Comparison of ENCODE assay signal across 16 cellular contexts in genomic region chr4:98694076-98694475, GRCh38. TPM values are rescaled to one million over a fixed set of nuclear protein-coding genes. Genes with fewer than 3 reads are reported as not detected.
DNase-seq lines count a peak whose midpoint lies in the region; ATAC-seq and TF ChIP-seq lines count a peak whose summit lies in the region.
"Had no signal": no experiment of that assay in that cellular context is flagged by ENCODE, and none has a peak within 500 bp of the region (broad histone marks: within the 10 kb centered on the region; RNA-seq: fewer than 3 reads in every experiment).

No MANE protein-coding gene starts in this region.

- in situ Hi-C loops in GM13977 (cut with MboI; ENCODE audit: low pct_unique_long_range_greater_than_20kb, low sequenced_read_pairs, unreplicated experiment): no loop called here

- no peaks in the 10 kb centered on the region for H3K9me3 ChIP-seq in esophagus (ENCODE audit: control insufficient read depth in 2 of 2, insufficient read depth in 1 of 2, low read depth in 1 of 2, low read length in 1 of 2)
- H3K9me3 ChIP-seq in suprapubic skin: no peaks in the 10 kb centered on the region
- H3K9me3 ChIP-seq: BE2C, Caco-2 had no signal

- no peaks in the 10 kb centered on the region for H3F3A ChIP-seq in GM23338 (replicated peaks; ENCODE audit: low read depth)

- H3K27ac ChIP-seq in GM23338 (ENCODE audit: low read depth) (no peak overlapping the region), esophagus (ENCODE audit: low read depth in 2 of 2, low read length in 1 of 2) (peak overlapping the region; percentile 61 to 85), suprapubic skin (peak overlapping the region; percentile 40)

- H3K79me2 ChIP-seq in GM23338 (replicated peaks; ENCODE audit: insufficient read depth): no peaks in the 10 kb centered on the region

- DNase-seq in GM23338 (ENCODE audit: low spot score) (no peak), WTC11 (ENCODE audit: low spot score) (no peak), suprapubic skin (ENCODE audit: low spot score in 2 of 2) (no peak), NCI-H1092 (lab: John Stamatoyannopoulos, UW) (no peak), GM19240 (ENCODE audit: insufficient read length, low spot score) (no peak), GM13977 (ENCODE audit: low spot score) (no peak)
- DNase-seq: ACHN; BE2C; C1 segment of cervical spinal cord; Caco-2; CD4-positive, alpha-beta T cell; GOT3; H9 had no signal

- no peaks in the 10 kb centered on the region for H3K36me3 ChIP-seq in GM23338 (ENCODE audit: insufficient read depth)
- no peaks in the 10 kb centered on the region for H3K36me3 ChIP-seq in esophagus (ENCODE audit: control insufficient read depth in 2 of 2, insufficient read depth in 2 of 2, low read length in 1 of 2)
- no peaks in the 10 kb centered on the region for H3K36me3 ChIP-seq in suprapubic skin
- H3K36me3 ChIP-seq: BE2C had no signal

- no peaks in the 10 kb centered on the region for H3K27me3 ChIP-seq in GM23338 (ENCODE audit: insufficient read depth)
- no peaks in the 10 kb centered on the region for H3K27me3 ChIP-seq in esophagus (ENCODE audit: control insufficient read depth in 1 of 2, insufficient read depth in 2 of 2, low read length in 2 of 2)
- no peaks in the 10 kb centered on the region for H3K27me3 ChIP-seq in suprapubic skin
- H3K27me3 ChIP-seq: BE2C had no signal

- H3K27me3 Mint-ChIP-seq in GM23338 (ENCODE audit: insufficient read depth, low read depth, poor library complexity): peaks cover 2% of the 10 kb centered on the region
- no peaks in the 10 kb centered on the region for H3K27me3 Mint-ChIP-seq in WTC11 (ENCODE audit: low read depth)
- H3K27me3 Mint-ChIP-seq: CD4-positive, alpha-beta T cell had no signal

- H2AFZ ChIP-seq in GM23338: 0 out of 2 replicates have a peak overlapping the region, but pooled peaks have one; percentile 81

- TF ChIP-seq CTCF in GM23338 (conservative IDR thresholded peaks at IDR 0.05; ENCODE audit: low read depth in 2 of 2) (no peak), WTC11 (IDR thresholded peaks at IDR 0.05) (no peak), suprapubic skin (IDR thresholded peaks at IDR 0.05) (no peak), GM13977 (IDR thresholded peaks at IDR 0.05; ENCODE audit: extremely low read depth, insufficient read depth, missing control alignments) (no peak)

- H3K4me3 ChIP-seq in GM23338: no peak overlapping the region
- H3K4me3 ChIP-seq in esophagus (ENCODE audit: low read depth in 1 of 2, low read length in 2 of 2): no peak overlapping the region
- no peak overlapping the region for H3K4me3 ChIP-seq in suprapubic skin

- POLR2A ChIA-PET in WTC11 (lab: Charles Lee): no interaction called here

- no peaks in the 10 kb centered on the region for H3K4me1 ChIP-seq in GM23338 (ENCODE audit: insufficient read depth)
- H3K4me1 ChIP-seq in esophagus (ENCODE audit: control insufficient read depth in 2 of 2, insufficient read depth in 2 of 2, low read length in 1 of 2): no peaks in the 10 kb centered on the region
- H3K4me1 ChIP-seq in suprapubic skin: no peaks in the 10 kb centered on the region
- H3K4me1 ChIP-seq: BE2C, Caco-2 had no signal

- no peak for ATAC-seq in GM23338
- peak; percentile 51 for ATAC-seq in WTC11
- ATAC-seq: HepG2 had no signal

- H3K4me1 Mint-ChIP-seq in GM23338: no peaks in the 10 kb centered on the region
- H3K4me1 Mint-ChIP-seq in WTC11: peaks cover 4% of the 10 kb centered on the region; the same call in 1 of the 2 replicates

- H3K36me3 Mint-ChIP-seq in GM23338 (ENCODE audit: low read depth): no peaks in the 10 kb centered on the region; the same call in 2 of the 3 replicates
- H3K36me3 Mint-ChIP-seq in WTC11: peaks cover 9% of the 10 kb centered on the region

- H3K4me2 ChIP-seq in GM23338: no peak overlapping the region

- H3K9me3 Mint-ChIP-seq in GM23338 (peaks cover 8% of the 10 kb centered on the region), WTC11 (peaks cover 35% of the 10 kb centered on the region)

- H3K27ac Mint-ChIP-seq in GM23338 (no peak overlapping the region), WTC11 (no peak overlapping the region)
- H3K27ac Mint-ChIP-seq: CD4-positive, alpha-beta T cell; H9; IgD-negative memory B cell had no signal

- no peak for TF ChIP-seq EP300 in suprapubic skin (IDR thresholded peaks at IDR 0.05)

- no peak for TF ChIP-seq POLR2A in suprapubic skin (IDR thresholded peaks at IDR 0.05)

- H3K9me2 ChIP-seq in GM23338 (ENCODE audit: insufficient read depth): peaks cover 21% of the 10 kb centered on the region

- no peaks in the 10 kb centered on the region for H4K20me1 ChIP-seq in GM23338 (replicated peaks; ENCODE audit: insufficient read depth)

- CTCF ChIA-PET in WTC11 (lab: Charles Lee): no interaction called here

- no peak overlapping the region for H3K4me3 Mint-ChIP-seq in GM23338
- H3K4me3 Mint-ChIP-seq in WTC11: no peak overlapping the region
- H3K4me3 Mint-ChIP-seq: CD4-positive, alpha-beta T cell; H9; IgD-negative memory B cell had no signal

- WGBS in esophagus, 2 donors: 58 to 68% methylated on average over 10 of the region's 10 CpGs
- WGBS in suprapubic skin: 56% methylated on average over 10 of the region's 10 CpGs

TF ChIP-seq in GM23338, 12 proteins besides CTCF, POLR2A, EP300 and RAD21 (continues in another document):
- no peak for TF ChIP-seq CREB1 (CRISPR knock-in tag; IDR thresholded peaks at IDR 0.05; ENCODE audit: low read depth)

TF ChIP-seq in WTC11, 78 proteins besides CTCF, POLR2A, EP300 and RAD21:
- TF ChIP-seq RELA (CRISPR knock-in tag; IDR thresholded peaks at IDR 0.05; ENCODE audit: borderline replicate concordance): no peak
- TF ChIP-seq, protein P1, sequence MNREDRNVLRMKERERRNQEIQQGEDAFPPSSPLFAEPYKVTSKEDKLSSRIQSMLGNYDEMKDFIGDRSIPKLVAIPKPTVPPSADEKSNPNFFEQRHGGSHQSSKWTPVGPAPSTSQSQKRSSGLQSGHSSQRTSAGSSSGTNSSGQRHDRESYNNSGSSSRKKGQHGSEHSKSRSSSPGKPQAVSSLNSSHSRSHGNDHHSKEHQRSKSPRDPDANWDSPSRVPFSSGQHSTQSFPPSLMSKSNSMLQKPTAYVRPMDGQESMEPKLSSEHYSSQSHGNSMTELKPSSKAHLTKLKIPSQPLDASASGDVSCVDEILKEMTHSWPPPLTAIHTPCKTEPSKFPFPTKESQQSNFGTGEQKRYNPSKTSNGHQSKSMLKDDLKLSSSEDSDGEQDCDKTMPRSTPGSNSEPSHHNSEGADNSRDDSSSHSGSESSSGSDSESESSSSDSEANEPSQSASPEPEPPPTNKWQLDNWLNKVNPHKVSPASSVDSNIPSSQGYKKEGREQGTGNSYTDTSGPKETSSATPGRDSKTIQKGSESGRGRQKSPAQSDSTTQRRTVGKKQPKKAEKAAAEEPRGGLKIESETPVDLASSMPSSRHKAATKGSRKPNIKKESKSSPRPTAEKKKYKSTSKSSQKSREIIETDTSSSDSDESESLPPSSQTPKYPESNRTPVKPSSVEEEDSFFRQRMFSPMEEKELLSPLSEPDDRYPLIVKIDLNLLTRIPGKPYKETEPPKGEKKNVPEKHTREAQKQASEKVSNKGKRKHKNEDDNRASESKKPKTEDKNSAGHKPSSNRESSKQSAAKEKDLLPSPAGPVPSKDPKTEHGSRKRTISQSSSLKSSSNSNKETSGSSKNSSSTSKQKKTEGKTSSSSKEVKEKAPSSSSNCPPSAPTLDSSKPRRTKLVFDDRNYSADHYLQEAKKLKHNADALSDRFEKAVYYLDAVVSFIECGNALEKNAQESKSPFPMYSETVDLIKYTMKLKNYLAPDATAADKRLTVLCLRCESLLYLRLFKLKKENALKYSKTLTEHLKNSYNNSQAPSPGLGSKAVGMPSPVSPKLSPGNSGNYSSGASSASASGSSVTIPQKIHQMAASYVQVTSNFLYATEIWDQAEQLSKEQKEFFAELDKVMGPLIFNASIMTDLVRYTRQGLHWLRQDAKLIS (CRISPR knock-in tag; IDR thresholded peaks at IDR 0.05; ENCODE audit: borderline replicate concordance): no peak
TF ChIP-seq in WTC11: peak in this region for 0.

RNA-seq across cellular contexts. Expression of gene TSPAN5, which starts 35.7 kb away (rescaled TPM):
- 21.5 and 24.6 TPM in 2 replicates for total RNA-seq in GM23338 (2014; rRNA removed; shearing (Covaris generic))
- polyA plus RNA-seq in GM23338 (2016; fragmentation: Nextera tagmentation; extraction: Ambion mirVana): 18.2 and 18.6 TPM in 2 replicates
- 19.1 to 22.7 TPM (median 20.8 TPM) in 3 replicates for total RNA-seq in WTC11 (2021)
- polyA plus RNA-seq in esophagus: 1 to 10 TPM; 8.8 to 9.8 TPM
- total RNA-seq in suprapubic skin: 10 to 100 TPM; 14.5 to 33.4 (median 17.0) TPM
